15 cellular contexts compared by ENCODE assay signal in the genomic region with DNA sequence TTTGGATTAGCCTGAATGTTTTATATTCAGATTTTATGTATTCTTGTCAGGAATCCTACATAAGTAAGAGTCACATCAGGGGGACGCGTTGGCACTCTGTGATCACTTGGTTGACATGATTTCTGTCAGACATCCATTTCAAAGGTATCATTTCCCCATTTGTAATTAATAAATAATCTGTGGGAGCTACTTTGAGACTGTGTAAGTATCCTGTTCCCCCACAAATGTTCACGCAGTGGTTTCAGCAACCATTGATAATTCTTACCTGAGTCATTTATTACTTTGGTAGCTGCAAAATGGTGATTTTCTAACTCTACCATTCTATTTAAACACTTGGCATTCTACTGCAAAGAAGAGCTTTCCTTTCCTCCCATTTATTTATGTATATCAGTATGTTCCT. TPM values are rescaled to one million over a fixed set of nuclear protein-coding genes. Genes with fewer than 3 reads are reported as not detected.
A peak's percentile ranks its signal among the peaks of the same experiment; 100 is the strongest.
DNase-seq lines count a peak whose midpoint lies in the region; ATAC-seq and FAIRE-seq lines count a peak whose summit lies in the region.
"Had no signal": no experiment of that assay in that cellular context is flagged by ENCODE, and none has a peak within 500 bp of the region (broad histone marks: within the 10 kb centered on the region; RNA-seq: fewer than 3 reads in every experiment).

No MANE protein-coding gene starts in this region.

- H3K4me1 Mint-ChIP-seq in activated CD4-positive, alpha-beta memory T cell treated with anti-CD3 and anti-CD28 coated beads for 36 hours (ENCODE audit: low read depth) = no peaks in the 10 kb centered on the region

- POLR2A ChIA-PET in activated CD4-positive, alpha-beta memory T cell treated with anti-CD3 and anti-CD28 coated beads for 36 hours (lab: Charles Lee) = no interaction called here

- H3K4me3 Mint-ChIP-seq in activated CD4-positive, alpha-beta memory T cell treated with anti-CD3 and anti-CD28 coated beads for 36 hours = no peak overlapping the region
- H3K4me3 Mint-ChIP-seq: CD8-positive, alpha-beta T cell had no signal

- H3K27me3 Mint-ChIP-seq in activated CD4-positive, alpha-beta memory T cell treated with anti-CD3 and anti-CD28 coated beads for 36 hours = no peaks in the 10 kb centered on the region

- H3K9me3 Mint-ChIP-seq in activated CD4-positive, alpha-beta memory T cell treated with anti-CD3 and anti-CD28 coated beads for 36 hours = no peaks in the 10 kb centered on the region
- H3K9me3 Mint-ChIP-seq: CD8-positive, alpha-beta T cell had no signal

- CTCF ChIA-PET in activated CD4-positive, alpha-beta memory T cell treated with anti-CD3 and anti-CD28 coated beads for 36 hours (lab: Charles Lee) = interaction anchor here (0.9 kb wide), 1 partner anchor 463 kb away, joined by 6 read pairs; no protein-coding TSS in a partner anchor

- no peaks in the 10 kb centered on the region for H3K36me3 Mint-ChIP-seq in activated CD4-positive, alpha-beta memory T cell treated with anti-CD3 and anti-CD28 coated beads for 36 hours
- H3K36me3 Mint-ChIP-seq: CD8-positive, alpha-beta T cell had no signal

- peak; percentile 38 for DNase-seq in GM18507 (ENCODE audit: extremely low spot score, insufficient read length, low read depth)
- DNase-seq in SIG-M5 treated with dmso at 0.1 percent for 504 hours (lab: John Stamatoyannopoulos, UW; ENCODE audit: unreplicated experiment) = no peak
- DNase-seq in NCI-H1436 treated with DMSO at 0.1 percent for 48 hours (lab: John Stamatoyannopoulos, UW) = no peak
- DNase-seq in activated CD4-positive, alpha-beta memory T cell treated with anti-CD3 and anti-CD28 coated beads for 36 hours = no peak
- no peak for DNase-seq in NCI-H1930 (lab: John Stamatoyannopoulos, UW)
- DNase-seq: 8988T; CD8-positive, alpha-beta T cell; KBM-7; MV-4-11; NCI-H1417 treated with DMSO at 0.1 percent for 48 hours; NCI-H2029 treated with DMSO at 0.1 percent for 48 hours; SW 1271 had no signal

- FAIRE-seq in GM18507 (lab: Jason Lieb, UNC) = peak; percentile 84

- intact Hi-C loops in activated CD4-positive, alpha-beta memory T cell treated with anti-CD3 and anti-CD28 coated beads for 36 hours (cut with micrococcal nuclease) = no loop called here

- H3K27ac Mint-ChIP-seq in activated CD4-positive, alpha-beta memory T cell treated with anti-CD3 and anti-CD28 coated beads for 36 hours = no peak overlapping the region
- H3K27ac Mint-ChIP-seq: CD8-positive, alpha-beta T cell had no signal

- ATAC-seq in GM19025 (IDR thresholded peaks at IDR 0.05; ENCODE audit: low read depth, unreplicated experiment) = peak; percentile 54
- peak; percentile 50 for ATAC-seq in GM19468 (IDR thresholded peaks at IDR 0.05; ENCODE audit: extremely low read depth, unreplicated experiment)
- ATAC-seq in HG03378 (IDR thresholded peaks at IDR 0.05; ENCODE audit: unreplicated experiment) = peak; percentile 47
- ATAC-seq: CD8-positive, alpha-beta T cell had no signal

RNA-seq across cellular contexts. Expression of a gene that starts 56.9 kb away (rescaled TPM):
- 1 to 10 TPM; 5.2 to 5.3 TPM for total RNA-seq in activated CD4-positive, alpha-beta memory T cell treated with anti-CD3 and anti-CD28 coated beads for 36 hours
